In genomic region chr3:3179407-3180094, GRCh38 we compare ENCODE assay signal across 8 cellular contexts. TPM values are rescaled to one million over a fixed set of nuclear protein-coding genes. Genes with fewer than 3 reads are reported as not detected.
DNase-seq lines count a peak whose midpoint lies in the region; ATAC-seq and TF ChIP-seq lines count a peak whose summit lies in the region.

TSS of gene CRBN (minus strand) at chr3:3179691. CDS start at chr3:3179687, 4 bp downstream.

- intact Hi-C loops in adrenal gland (cut with DNase I) = no loop called here
- intact Hi-C loops in heart right ventricle (cut with DNase I) = loop anchor here in 2 of 10 donors (2.0 to 5.0 kb wide), 2 partner anchors 52 to 53 kb away; partner anchors contain the start of gene TRNT1 (in 2 of the 2)
- intact Hi-C loops in upper lobe of right lung (cut with DNase I) = no loop called here

- no peaks in the 10 kb centered on the region for H3K36me3 ChIP-seq in adrenal gland (replicated peaks in 1 of 2)
- H3K36me3 ChIP-seq in heart right ventricle = peaks cover 0 to 24% (median 0%) of the 10 kb centered on the region in 9 donors
- H3K36me3 ChIP-seq in upper lobe of right lung = peaks cover 9% of the 10 kb centered on the region

- TF ChIP-seq POLR2A in adrenal gland (IDR thresholded peaks at IDR 0.05) = peak; percentile 36 to 86

- no peaks in the 10 kb centered on the region for H3K27me3 ChIP-seq in adrenal gland
- H3K27me3 ChIP-seq in heart right ventricle = no peaks in the 10 kb centered on the region
- no peaks in the 10 kb centered on the region for H3K27me3 ChIP-seq in upper lobe of right lung

- 0 to 2% (median 1%) methylated on average over 6 to 56 of the region's 56 CpGs for WGBS in adrenal gland, 4 donors
- 1% methylated on average over 56 of the region's 56 CpGs for WGBS in heart right ventricle, 2 donors

- peaks cover 3% of the 10 kb centered on the region for H3K36me3 Mint-ChIP-seq in progenitor cell of endocrine pancreas (ENCODE audit: insufficient read depth)

- no peaks in the 10 kb centered on the region for H3K9me3 Mint-ChIP-seq in progenitor cell of endocrine pancreas (ENCODE audit: low read depth)

- peak within 1 kb of the TSS in 4 of 5 donors; percentile 65 to 85 (median 72) for H3K27ac ChIP-seq in adrenal gland
- H3K27ac ChIP-seq in heart right ventricle = peak within 1 kb of the TSS; percentile 61 to 95 (median 82)
- peak within 1 kb of the TSS; percentile 89 for H3K27ac ChIP-seq in upper lobe of right lung

- peaks cover 33% of the 10 kb centered on the region for H3K27me3 Mint-ChIP-seq in progenitor cell of endocrine pancreas

- DNase-seq in NCI-H1048 (lab: John Stamatoyannopoulos, UW) = peak; percentile 56
- peak; percentile 75 to 88 (median 85) for DNase-seq in T-helper 1 cell
- peak; percentile 84 to 92 (median 88) for DNase-seq in adrenal gland
- peak; percentile 88 for DNase-seq in heart right ventricle
- DNase-seq in progenitor cell of endocrine pancreas (ENCODE audit: low spot score, unreplicated experiment) = peak; percentile 79
- DNase-seq in upper lobe of right lung = peak; percentile 94

- H3K4me1 ChIP-seq in adrenal gland (replicated peaks in 1 of 2) (peaks cover 15 to 25% of the 10 kb centered on the region in 2 donors), heart right ventricle (peaks cover 9 to 52% (median 35%) of the 10 kb centered on the region in 9 donors), upper lobe of right lung (peaks cover 20% of the 10 kb centered on the region)

- peak within 1 kb of the TSS; percentile 84 for H3K4me3 Mint-ChIP-seq in progenitor cell of endocrine pancreas (ENCODE audit: low read depth)

- H3K27ac Mint-ChIP-seq in progenitor cell of endocrine pancreas = peak within 1 kb of the TSS; percentile 92

- peak; percentile 99 for ATAC-seq in HG02588 (IDR thresholded peaks at IDR 0.05; ENCODE audit: unreplicated experiment)
- ATAC-seq in heart right ventricle = peak; percentile 98 to 99 (median 99)
- peak; percentile 100 for ATAC-seq in upper lobe of right lung

- peak; percentile 95 for TF ChIP-seq CTCF in GM12873 (IDR thresholded peaks at IDR 0.05; ENCODE audit: insufficient read depth, low read depth, low read length, missing control alignments)
- peak; percentile 78 to 99 (median 98) for TF ChIP-seq CTCF in adrenal gland (IDR thresholded peaks at IDR 0.05)
- TF ChIP-seq CTCF in heart right ventricle (IDR thresholded peaks at IDR 0.05) = peak; percentile 97 to 100 (median 99)
- no peak for TF ChIP-seq CTCF in progenitor cell of endocrine pancreas (IDR thresholded peaks at IDR 0.05; ENCODE audit: unreplicated experiment)
- peak; percentile 100 for TF ChIP-seq CTCF in upper lobe of right lung (IDR thresholded peaks at IDR 0.05)

- H3K9me3 ChIP-seq in adrenal gland (replicated peaks in 1 of 3) (no peaks in the 10 kb centered on the region), heart right ventricle (no peaks in the 10 kb centered on the region), upper lobe of right lung (no peaks in the 10 kb centered on the region)

- H3K4me3 ChIP-seq in adrenal gland (peak within 1 kb of the TSS; percentile 63 to 96 (median 76)), heart right ventricle (peak within 1 kb of the TSS; percentile 78 to 99 (median 95)), upper lobe of right lung (peak within 1 kb of the TSS; percentile 97)

- H3K4me1 Mint-ChIP-seq in progenitor cell of endocrine pancreas (ENCODE audit: low read depth) = peaks cover 9% of the 10 kb centered on the region

RNA-seq across cellular contexts. Expression of gene CRBN, which starts in this region (rescaled TPM):
- 10 to 100 TPM; 25.3 to 62.6 (median 50.6) TPM for total RNA-seq in adrenal gland
- 10 to 100 TPM; 24.8 to 32.3 (median 28.8) TPM for polyA plus RNA-seq in adrenal gland
- 10 to 100 TPM; 34.8 to 63.2 (median 53.8) TPM for total RNA-seq in heart right ventricle
- polyA plus RNA-seq in heart right ventricle = 10 to 100 TPM; 18.2 to 23.4 TPM
- 40.1 and 50.9 TPM in 2 replicates for total RNA-seq in progenitor cell of endocrine pancreas
- 56.0 TPM for total RNA-seq in upper lobe of right lung

Comparison
In these comparisons a context has a peak if more than half of its experiments do, and no peak if none do; other contexts are left out.
1. Peak in every context shown above with its lines: DNase-seq, ATAC-seq, H3K4me3 ChIP-seq and H3K27ac ChIP-seq.